Comparison of ENCODE assay signal across 8 cellular contexts in genomic region chr12:53217049-53217929, GRCh38. TPM values are rescaled to one million over a fixed set of nuclear protein-coding genes. Genes with fewer than 3 reads are reported as not detected.
DNase-seq lines count a peak whose midpoint lies in the region; ATAC-seq lines count a peak whose summit lies in the region.

No MANE protein-coding gene starts in this region.

- peak overlapping the region; percentile 4; the same call in 1 of the 2 replicates for H3K4me3 ChIP-seq in iPS DF 6.9 (ENCODE audit: low read length)

- H3K4me1 Mint-ChIP-seq in activated T-helper 1 cell treated with anti-CD3 and anti-CD28 coated beads, Interleukin-12 subunit alpha, Interleukin-12 subunit beta, Interleukin-2, Interleukin-4 antibody, amounts not matched to agents 30 ng/mL and 10 ng/mL and 1 ng/mL, durations not matched to agents 14 hours and 24 hours and 36 hours (ENCODE audit: low read depth): peaks cover 81% of the 10 kb centered on the region
- peaks cover 62 to 78% of the 10 kb centered on the region in 2 donors for H3K4me1 Mint-ChIP-seq in stimulated activated naive B cell treated with anti-CD40 and anti-IgM and Interleukin-4, amounts not matched to agents 10 μg/mL and 1 μg/mL and 100 μg/mL, for 72 hours

- H3K4me3 Mint-ChIP-seq in activated T-helper 1 cell treated with anti-CD3 and anti-CD28 coated beads, Interleukin-12 subunit alpha, Interleukin-12 subunit beta, Interleukin-2, Interleukin-4 antibody, amounts not matched to agents 30 ng/mL and 10 ng/mL and 1 ng/mL, durations not matched to agents 14 hours and 24 hours and 36 hours: peak overlapping the region; percentile 94
- peak overlapping the region; percentile 65 to 74 for H3K4me3 Mint-ChIP-seq in stimulated activated naive B cell treated with anti-CD40 and anti-IgM and Interleukin-4, amounts not matched to agents 10 μg/mL and 1 μg/mL and 100 μg/mL, for 72 hours

- peaks cover 40% of the 10 kb centered on the region for H3K36me3 Mint-ChIP-seq in activated T-helper 1 cell treated with anti-CD3 and anti-CD28 coated beads, Interleukin-12 subunit alpha, Interleukin-12 subunit beta, Interleukin-2, Interleukin-4 antibody, amounts not matched to agents 30 ng/mL and 10 ng/mL and 1 ng/mL, durations not matched to agents 14 hours and 24 hours and 36 hours (ENCODE audit: low read depth)
- H3K36me3 Mint-ChIP-seq in stimulated activated naive B cell treated with anti-CD40 and anti-IgM and Interleukin-4, amounts not matched to agents 10 μg/mL and 1 μg/mL and 100 μg/mL, for 72 hours: peaks cover 24 to 36% of the 10 kb centered on the region in 2 donors

- no CpG with 5 or more reads among the region's 20 CpGs for WGBS in iPS DF 6.9 (ENCODE audit: insufficient coverage, insufficient read length)

- ATAC-seq in activated CD4-positive, CD25-positive, alpha-beta regulatory T cell treated with anti-CD3 and anti-CD28 coated beads, Interleukin-2, amount 50 U/mL, for 24 hours: no peak
- no peak for ATAC-seq in stimulated activated naive B cell treated with anti-CD40 and anti-IgM and Interleukin-4, amounts not matched to agents 10 μg/mL and 1 μg/mL and 100 μg/mL, for 72 hours (replicated peaks)
- no peak for ATAC-seq in HG03565 (IDR thresholded peaks at IDR 0.05; ENCODE audit: unreplicated experiment)

- H3K4me1 ChIP-seq in iPS DF 6.9 (ENCODE audit: control insufficient read depth, insufficient read depth, low read length): peaks cover 32% of the 10 kb centered on the region

- H3K27ac Mint-ChIP-seq in activated T-helper 1 cell treated with anti-CD3 and anti-CD28 coated beads, Interleukin-12 subunit alpha, Interleukin-12 subunit beta, Interleukin-2, Interleukin-4 antibody, amounts not matched to agents 30 ng/mL and 10 ng/mL and 1 ng/mL, durations not matched to agents 14 hours and 24 hours and 36 hours: peak overlapping the region; percentile 92
- H3K27ac Mint-ChIP-seq in stimulated activated naive B cell treated with anti-CD40 and anti-IgM and Interleukin-4, amounts not matched to agents 10 μg/mL and 1 μg/mL and 100 μg/mL, for 72 hours: peak overlapping the region; percentile 68

- peak; percentile 54 for DNase-seq in activated CD4-positive, CD25-positive, alpha-beta regulatory T cell treated with anti-CD3 and anti-CD28 coated beads, Interleukin-2, amount 50 U/mL, for 72 hours
- no peak for DNase-seq in activated T-helper 1 cell treated with anti-CD3 and anti-CD28 coated beads, Interleukin-12 subunit alpha, Interleukin-12 subunit beta, Interleukin-2, Interleukin-4 antibody, amounts not matched to agents 30 ng/mL and 10 ng/mL and 1 ng/mL, durations not matched to agents 14 hours and 24 hours and 36 hours (ENCODE audit: low spot score)
- DNase-seq in iPS DF 6.9 (ENCODE audit: low read depth, low spot score) (no peak), DMS79 treated with DMSO at 0.1 percent for 48 hours (lab: John Stamatoyannopoulos, UW) (no peak), NCI-H524 (lab: John Stamatoyannopoulos, UW) (no peak)
- DNase-seq in stimulated activated naive B cell treated with anti-CD40 and anti-IgM and Interleukin-4, amounts not matched to agents 10 μg/mL and 1 μg/mL and 100 μg/mL, for 72 hours: no peak

- H3K9me3 ChIP-seq in iPS DF 6.9 (ENCODE audit: control insufficient read depth, insufficient read depth, low read length): no peaks in the 10 kb centered on the region

- H3K9me3 Mint-ChIP-seq in activated T-helper 1 cell treated with anti-CD3 and anti-CD28 coated beads, Interleukin-12 subunit alpha, Interleukin-12 subunit beta, Interleukin-2, Interleukin-4 antibody, amounts not matched to agents 30 ng/mL and 10 ng/mL and 1 ng/mL, durations not matched to agents 14 hours and 24 hours and 36 hours: no peaks in the 10 kb centered on the region
- no peaks in the 10 kb centered on the region for H3K9me3 Mint-ChIP-seq in stimulated activated naive B cell treated with anti-CD40 and anti-IgM and Interleukin-4, amounts not matched to agents 10 μg/mL and 1 μg/mL and 100 μg/mL, for 72 hours

- H3K27ac ChIP-seq in iPS DF 6.9 (ENCODE audit: low read length): peak overlapping the region; percentile 82

- H3K27me3 ChIP-seq in iPS DF 6.9 (ENCODE audit: control insufficient read depth, insufficient read depth, low read length): no peaks in the 10 kb centered on the region; the same call in 1 of the 2 replicates

- peaks cover 11% of the 10 kb centered on the region; the same call in 1 of the 2 replicates for H3K36me3 ChIP-seq in iPS DF 6.9 (ENCODE audit: control insufficient read depth, insufficient read depth, low read length)

- peaks cover 2% of the 10 kb centered on the region for H3K27me3 Mint-ChIP-seq in activated T-helper 1 cell treated with anti-CD3 and anti-CD28 coated beads, Interleukin-12 subunit alpha, Interleukin-12 subunit beta, Interleukin-2, Interleukin-4 antibody, amounts not matched to agents 30 ng/mL and 10 ng/mL and 1 ng/mL, durations not matched to agents 14 hours and 24 hours and 36 hours (ENCODE audit: insufficient read depth)
- no peaks in the 10 kb centered on the region for H3K27me3 Mint-ChIP-seq in stimulated activated naive B cell treated with anti-CD40 and anti-IgM and Interleukin-4, amounts not matched to agents 10 μg/mL and 1 μg/mL and 100 μg/mL, for 72 hours

- intact Hi-C loops in activated T-helper 1 cell treated with anti-CD3 and anti-CD28 coated beads, Interleukin-12 subunit alpha, Interleukin-12 subunit beta, Interleukin-2, Interleukin-4 antibody, amounts not matched to agents 30 ng/mL and 10 ng/mL and 1 ng/mL, durations not matched to agents 14 hours and 24 hours and 36 hours (cut with micrococcal nuclease): loop anchor here (5.0 kb wide), 1 partner anchor 165 kb away; the partner anchor contains the start of gene TNS2

RNA-seq across cellular contexts. Expression of gene ITGB7, which starts 10.2 kb away (rescaled TPM):
- total RNA-seq in activated T-helper 1 cell treated with anti-CD3 and anti-CD28 coated beads, Interleukin-12 subunit alpha, Interleukin-12 subunit beta, Interleukin-2, Interleukin-4 antibody, amounts not matched to agents 30 ng/mL and 10 ng/mL and 1 ng/mL, durations not matched to agents 14 hours and 24 hours and 36 hours: 258 and 266 TPM in 2 replicates

RNA-seq across cellular contexts. Expression of gene RARG, which starts 14.7 kb away (rescaled TPM):
- total RNA-seq in activated T-helper 1 cell treated with anti-CD3 and anti-CD28 coated beads, Interleukin-12 subunit alpha, Interleukin-12 subunit beta, Interleukin-2, Interleukin-4 antibody, amounts not matched to agents 30 ng/mL and 10 ng/mL and 1 ng/mL, durations not matched to agents 14 hours and 24 hours and 36 hours: 58.6 and 61.6 TPM in 2 replicates

RNA-seq across cellular contexts. Expression of gene CSAD, which starts 36.6 kb away (rescaled TPM):
- total RNA-seq in activated T-helper 1 cell treated with anti-CD3 and anti-CD28 coated beads, Interleukin-12 subunit alpha, Interleukin-12 subunit beta, Interleukin-2, Interleukin-4 antibody, amounts not matched to agents 30 ng/mL and 10 ng/mL and 1 ng/mL, durations not matched to agents 14 hours and 24 hours and 36 hours: 21.7 and 22.6 TPM in 2 replicates

RNA-seq across cellular contexts. Expression of gene ZNF740, which starts 36.8 kb away (rescaled TPM):
- 48.1 and 52.8 TPM in 2 replicates for total RNA-seq in activated T-helper 1 cell treated with anti-CD3 and anti-CD28 coated beads, Interleukin-12 subunit alpha, Interleukin-12 subunit beta, Interleukin-2, Interleukin-4 antibody, amounts not matched to agents 30 ng/mL and 10 ng/mL and 1 ng/mL, durations not matched to agents 14 hours and 24 hours and 36 hours

RNA-seq across cellular contexts. Expression of gene ESPL1, which starts 50.8 kb away (rescaled TPM):
- total RNA-seq in activated T-helper 1 cell treated with anti-CD3 and anti-CD28 coated beads, Interleukin-12 subunit alpha, Interleukin-12 subunit beta, Interleukin-2, Interleukin-4 antibody, amounts not matched to agents 30 ng/mL and 10 ng/mL and 1 ng/mL, durations not matched to agents 14 hours and 24 hours and 36 hours: 61.2 and 68.4 TPM in 2 replicates
